11 cellular contexts compared by ENCODE assay signal in the genomic region with DNA sequence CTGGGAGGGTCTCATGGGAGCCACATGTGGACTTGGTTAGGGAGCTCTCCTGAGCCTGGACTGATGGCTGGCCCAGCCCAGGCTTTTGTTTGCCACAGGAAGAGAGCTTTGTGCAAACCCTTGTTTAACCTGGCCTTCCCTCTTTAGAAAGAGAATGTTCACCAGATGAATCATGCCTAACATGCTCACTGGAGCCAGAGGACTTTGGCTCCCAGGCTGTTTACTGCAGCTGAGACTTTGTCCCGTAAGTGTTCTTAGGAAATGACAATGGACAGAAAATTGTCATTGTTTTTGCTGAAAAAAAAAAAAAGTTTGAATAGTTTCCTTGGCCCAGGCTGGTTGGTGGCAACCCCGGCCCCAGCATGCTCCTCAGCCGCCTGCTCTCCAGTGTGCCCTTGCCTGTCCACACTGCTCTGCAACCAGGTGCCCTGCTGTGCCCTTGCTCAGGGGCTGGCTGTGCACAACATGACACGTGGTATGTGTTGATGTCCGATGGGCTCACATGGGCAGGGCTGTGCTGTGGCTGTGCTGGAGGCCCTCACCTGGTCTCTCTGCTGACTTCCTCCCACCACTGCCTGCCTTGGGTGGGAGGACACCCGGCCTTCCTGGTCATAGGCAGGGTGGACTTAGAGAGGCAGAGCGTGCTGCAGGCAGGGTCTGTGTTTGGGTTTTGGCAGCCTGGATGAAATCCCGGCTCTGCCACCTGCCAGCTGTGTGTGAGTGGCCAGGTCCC.
DNase-seq lines count a peak whose midpoint lies in the region; ATAC-seq and TF ChIP-seq lines count a peak whose summit lies in the region.
"Had no signal": no experiment of that assay in that cellular context is flagged by ENCODE, and none has a peak within 500 bp of the region (broad histone marks: within the 10 kb centered on the region; RNA-seq: fewer than 3 reads in every experiment).

No MANE protein-coding gene starts in this region.

- H3K4me3 ChIP-seq in fibroblast of villous mesenchyme (ENCODE audit: low read depth, low read length) (no peak overlapping the region), spleen (no peak overlapping the region)

- H3K4me3 Mint-ChIP-seq in activated CD4-positive, alpha-beta T cell treated with anti-CD3 and anti-CD28 coated beads, Interleukin-2, amount 10 ng/mL, durations not matched to agents 24 days and 14 days = no peak overlapping the region
- H3K4me3 Mint-ChIP-seq: CD4-positive, CD25-positive, alpha-beta regulatory T cell; dendritic cell treated with granulocyte-macrophage colony-stimulating factor and Interleukin-4, amounts not matched to agents 40 ng/mL and 50 ng/mL, for 4 days had no signal

- H3K4me1 Mint-ChIP-seq in activated CD4-positive, alpha-beta T cell treated with anti-CD3 and anti-CD28 coated beads, Interleukin-2, amount 10 ng/mL, durations not matched to agents 24 days and 14 days = no peaks in the 10 kb centered on the region

- peak; percentile 41 for ATAC-seq in omental fat pad (ENCODE audit: low FRiP score)

- no peak overlapping the region for H3K27ac Mint-ChIP-seq in activated CD4-positive, alpha-beta T cell treated with anti-CD3 and anti-CD28 coated beads, Interleukin-2, amount 10 ng/mL, durations not matched to agents 24 days and 14 days
- H3K27ac Mint-ChIP-seq: dendritic cell treated with granulocyte-macrophage colony-stimulating factor and Interleukin-4, amounts not matched to agents 40 ng/mL and 50 ng/mL, for 4 days had no signal

- peaks cover under 1% of the 10 kb centered on the region for H3K27me3 Mint-ChIP-seq in activated CD4-positive, alpha-beta T cell treated with anti-CD3 and anti-CD28 coated beads, Interleukin-2, amount 10 ng/mL, durations not matched to agents 24 days and 14 days

- intact Hi-C loops in spleen (cut with DNase I; ENCODE audit: low total_unique reads) = no loop called here
- intact Hi-C loops in activated CD4-positive, alpha-beta T cell treated with anti-CD3 and anti-CD28 coated beads, Interleukin-2, amount 10 ng/mL, durations not matched to agents 24 days and 14 days (cut with micrococcal nuclease) = no loop called here

- peak; percentile 80 for DNase-seq in AG20443 (ENCODE audit: low spot score)
- peak; percentile 50 for DNase-seq in SW480 (ENCODE audit: low spot score)
- DNase-seq in fibroblast of villous mesenchyme (ENCODE audit: low read depth) = peak; percentile 78
- DNase-seq in omental fat pad (ENCODE audit: low spot score) = no peak
- DNase-seq in spleen = no peak
- DNase-seq in activated CD4-positive, alpha-beta T cell treated with anti-CD3 and anti-CD28 coated beads, Interleukin-2, amount 10 ng/mL, durations not matched to agents 24 days and 14 days = no peak
- DNase-seq in GF-D8 (lab: John Stamatoyannopoulos, UW) = no peak
- DNase-seq in DMS153 (lab: John Stamatoyannopoulos, UW) = no peak
- DNase-seq: CD4-positive, CD25-positive, alpha-beta regulatory T cell; Kasumi-1 had no signal

- no peaks in the 10 kb centered on the region for H3K36me3 Mint-ChIP-seq in activated CD4-positive, alpha-beta T cell treated with anti-CD3 and anti-CD28 coated beads, Interleukin-2, amount 10 ng/mL, durations not matched to agents 24 days and 14 days (ENCODE audit: low read depth)

- peak overlapping the region in 2 of 8 donors; percentile 22 to 50 for H3K27ac ChIP-seq in spleen

- TF ChIP-seq POLR2A in spleen (IDR thresholded peaks at IDR 0.05) = no peak

- WGBS in spleen, 5 donors = 87 to 94% (median 89%) methylated on average over 5 to 8 of the region's 8 CpGs

- H3K9me3 ChIP-seq in spleen = no peaks in the 10 kb centered on the region

- H3K36me3 ChIP-seq in spleen = no peaks in the 10 kb centered on the region

- no peaks in the 10 kb centered on the region for H3K4me1 ChIP-seq in spleen

- H3K9me3 Mint-ChIP-seq in activated CD4-positive, alpha-beta T cell treated with anti-CD3 and anti-CD28 coated beads, Interleukin-2, amount 10 ng/mL, durations not matched to agents 24 days and 14 days = no peaks in the 10 kb centered on the region
- H3K9me3 Mint-ChIP-seq: dendritic cell treated with granulocyte-macrophage colony-stimulating factor and Interleukin-4, amounts not matched to agents 40 ng/mL and 50 ng/mL, for 4 days had no signal

- no peak for TF ChIP-seq CTCF in fibroblast of villous mesenchyme (IDR thresholded peaks at IDR 0.05; ENCODE audit: insufficient read depth, low read depth, low read length)
- TF ChIP-seq CTCF in omental fat pad (IDR thresholded peaks at IDR 0.05) = no peak
- TF ChIP-seq CTCF in spleen (IDR thresholded peaks at IDR 0.05 in 8 of 11, conservative IDR thresholded peaks at IDR 0.05 in 3 of 11) = no peak

- no peaks in the 10 kb centered on the region for H3K27me3 ChIP-seq in spleen (replicated peaks in 1 of 7)

Comparison
In these comparisons a context has a peak if more than half of its experiments do, and no peak if none do; other contexts are left out.
1. DNase-seq: peak in AG20443 (single experiment), SW480 (single experiment) and fibroblast of villous mesenchyme (single experiment); none in omental fat pad (single experiment), spleen (single experiment), activated CD4-positive, alpha-beta T cell treated with anti-CD3 and anti-CD28 coated beads, Interleukin-2, amount 10 ng/mL, durations not matched to agents 24 days and 14 days (single experiment), GF-D8 (single experiment) and DMS153 (single experiment).